ENCODE assay signal across 1 cellular context in the genomic region with DNA sequence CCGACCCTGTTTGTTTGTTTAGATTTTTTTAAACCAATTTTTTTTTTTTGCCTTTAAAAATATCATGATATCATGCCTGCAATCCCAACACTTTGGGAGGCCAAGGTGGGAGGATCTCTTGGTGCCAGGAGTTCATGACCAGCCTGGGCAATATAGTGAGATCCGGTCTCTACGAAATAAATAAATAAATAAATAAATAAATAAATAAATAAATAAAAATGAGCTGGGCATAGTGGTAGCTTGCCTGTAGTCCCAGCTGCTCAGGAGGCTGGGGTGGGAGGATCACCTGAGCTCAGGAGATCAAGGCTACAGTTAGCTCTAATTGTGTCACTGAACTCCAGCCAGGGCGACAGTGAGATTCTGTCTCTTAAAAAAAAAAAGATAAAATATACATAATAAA.
TF ChIP-seq lines count a peak whose summit lies in the region.

No MANE protein-coding gene starts in this region.

TF ChIP-seq in HEK293, 187 proteins besides CTCF, POLR2A, EP300 and RAD21 (continued from another document):
- TF ChIP-seq, protein P1, sequence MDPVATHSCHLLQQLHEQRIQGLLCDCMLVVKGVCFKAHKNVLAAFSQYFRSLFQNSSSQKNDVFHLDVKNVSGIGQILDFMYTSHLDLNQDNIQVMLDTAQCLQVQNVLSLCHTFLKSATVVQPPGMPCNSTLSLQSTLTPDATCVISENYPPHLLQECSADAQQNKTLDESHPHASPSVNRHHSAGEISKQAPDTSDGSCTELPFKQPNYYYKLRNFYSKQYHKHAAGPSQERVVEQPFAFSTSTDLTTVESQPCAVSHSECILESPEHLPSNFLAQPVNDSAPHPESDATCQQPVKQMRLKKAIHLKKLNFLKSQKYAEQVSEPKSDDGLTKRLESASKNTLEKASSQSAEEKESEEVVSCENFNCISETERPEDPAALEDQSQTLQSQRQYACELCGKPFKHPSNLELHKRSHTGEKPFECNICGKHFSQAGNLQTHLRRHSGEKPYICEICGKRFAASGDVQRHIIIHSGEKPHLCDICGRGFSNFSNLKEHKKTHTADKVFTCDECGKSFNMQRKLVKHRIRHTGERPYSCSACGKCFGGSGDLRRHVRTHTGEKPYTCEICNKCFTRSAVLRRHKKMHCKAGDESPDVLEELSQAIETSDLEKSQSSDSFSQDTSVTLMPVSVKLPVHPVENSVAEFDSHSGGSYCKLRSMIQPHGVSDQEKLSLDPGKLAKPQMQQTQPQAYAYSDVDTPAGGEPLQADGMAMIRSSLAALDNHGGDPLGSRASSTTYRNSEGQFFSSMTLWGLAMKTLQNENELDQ (tag by site-specific recombination; IDR thresholded peaks at IDR 0.05; ENCODE audit: low read depth) = no peak
- TF ChIP-seq SETDB1 (IDR thresholded peaks at IDR 0.05; ENCODE audit: insufficient read length, low read length) = no peak
- no peak for TF ChIP-seq MEIS1 (CRISPR knock-in tag; IDR thresholded peaks at IDR 0.05; ENCODE audit: borderline replicate concordance)
- no peak for TF ChIP-seq TRIM28 (IDR thresholded peaks at IDR 0.05; ENCODE audit: borderline replicate concordance, low read length)
- no peak for TF ChIP-seq SALL2 (tag by site-specific recombination; IDR thresholded peaks at IDR 0.05; ENCODE audit: borderline replicate concordance)
- no peak for TF ChIP-seq ZNF132 (tag by site-specific recombination; IDR thresholded peaks at IDR 0.05; ENCODE audit: borderline replicate concordance)
- TF ChIP-seq ZSCAN23 (tag by site-specific recombination; IDR thresholded peaks at IDR 0.05) = 0 out of 2 replicates have a peak, but pooled peaks have one; percentile 26
- no peak for TF ChIP-seq ZNF146 (tag by site-specific recombination; IDR thresholded peaks at IDR 0.05)
- no peak for TF ChIP-seq ZNF223 (tag by site-specific recombination; IDR thresholded peaks at IDR 0.05)
- no peak for TF ChIP-seq ZNF76 (tag by site-specific recombination; IDR thresholded peaks at IDR 0.05; ENCODE audit: borderline replicate concordance, low read depth)
- TF ChIP-seq MZF1 (tag by site-specific recombination; IDR thresholded peaks at IDR 0.05; ENCODE audit: borderline replicate concordance) = no peak
- TF ChIP-seq ZNF621 (tag by site-specific recombination; IDR thresholded peaks at IDR 0.05) = no peak
- no peak for TF ChIP-seq PRDM1 (tag by site-specific recombination; IDR thresholded peaks at IDR 0.05)
- TF ChIP-seq, protein P2, sequence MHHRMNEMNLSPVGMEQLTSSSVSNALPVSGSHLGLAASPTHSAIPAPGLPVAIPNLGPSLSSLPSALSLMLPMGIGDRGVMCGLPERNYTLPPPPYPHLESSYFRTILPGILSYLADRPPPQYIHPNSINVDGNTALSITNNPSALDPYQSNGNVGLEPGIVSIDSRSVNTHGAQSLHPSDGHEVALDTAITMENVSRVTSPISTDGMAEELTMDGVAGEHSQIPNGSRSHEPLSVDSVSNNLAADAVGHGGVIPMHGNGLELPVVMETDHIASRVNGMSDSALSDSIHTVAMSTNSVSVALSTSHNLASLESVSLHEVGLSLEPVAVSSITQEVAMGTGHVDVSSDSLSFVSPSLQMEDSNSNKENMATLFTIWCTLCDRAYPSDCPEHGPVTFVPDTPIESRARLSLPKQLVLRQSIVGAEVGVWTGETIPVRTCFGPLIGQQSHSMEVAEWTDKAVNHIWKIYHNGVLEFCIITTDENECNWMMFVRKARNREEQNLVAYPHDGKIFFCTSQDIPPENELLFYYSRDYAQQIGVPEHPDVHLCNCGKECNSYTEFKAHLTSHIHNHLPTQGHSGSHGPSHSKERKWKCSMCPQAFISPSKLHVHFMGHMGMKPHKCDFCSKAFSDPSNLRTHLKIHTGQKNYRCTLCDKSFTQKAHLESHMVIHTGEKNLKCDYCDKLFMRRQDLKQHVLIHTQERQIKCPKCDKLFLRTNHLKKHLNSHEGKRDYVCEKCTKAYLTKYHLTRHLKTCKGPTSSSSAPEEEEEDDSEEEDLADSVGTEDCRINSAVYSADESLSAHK (tag by site-specific recombination; IDR thresholded peaks at IDR 0.05) = no peak
- no peak for TF ChIP-seq ZIC2 (tag by site-specific recombination; IDR thresholded peaks at IDR 0.05)
- 0 out of 2 replicates have a peak, but pooled peaks have one; percentile 55 for TF ChIP-seq ZNF292 (tag by site-specific recombination; IDR thresholded peaks at IDR 0.05; ENCODE audit: borderline replicate concordance, low read depth)
- TF ChIP-seq TCF7L2 (IDR thresholded peaks at IDR 0.05; ENCODE audit: borderline replicate concordance, low read depth, low read length) = no peak
- TF ChIP-seq, protein P3, sequence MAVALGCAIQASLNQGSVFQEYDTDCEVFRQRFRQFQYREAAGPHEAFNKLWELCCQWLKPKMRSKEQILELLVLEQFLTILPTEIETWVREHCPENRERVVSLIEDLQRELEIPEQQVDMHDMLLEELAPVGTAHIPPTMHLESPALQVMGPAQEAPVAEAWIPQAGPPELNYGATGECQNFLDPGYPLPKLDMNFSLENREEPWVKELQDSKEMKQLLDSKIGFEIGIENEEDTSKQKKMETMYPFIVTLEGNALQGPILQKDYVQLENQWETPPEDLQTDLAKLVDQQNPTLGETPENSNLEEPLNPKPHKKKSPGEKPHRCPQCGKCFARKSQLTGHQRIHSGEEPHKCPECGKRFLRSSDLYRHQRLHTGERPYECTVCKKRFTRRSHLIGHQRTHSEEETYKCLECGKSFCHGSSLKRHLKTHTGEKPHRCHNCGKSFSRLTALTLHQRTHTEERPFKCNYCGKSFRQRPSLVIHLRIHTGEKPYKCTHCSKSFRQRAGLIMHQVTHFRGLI (tag by site-specific recombination; IDR thresholded peaks at IDR 0.05) = no peak
- no peak for TF ChIP-seq ZNF23 (tag by site-specific recombination; IDR thresholded peaks at IDR 0.05; ENCODE audit: borderline replicate concordance)
- TF ChIP-seq ZNF660 (tag by site-specific recombination; IDR thresholded peaks at IDR 0.05) = no peak
- TF ChIP-seq RBAK (tag by site-specific recombination; IDR thresholded peaks at IDR 0.05) = no peak
- no peak for TF ChIP-seq GLI2 (tag by site-specific recombination; IDR thresholded peaks at IDR 0.05; ENCODE audit: borderline replicate concordance, low read depth)
- TF ChIP-seq HOXA7 (CRISPR knock-in tag; IDR thresholded peaks at IDR 0.05; ENCODE audit: borderline replicate concordance) = no peak
- no peak for TF ChIP-seq KLF9 (tag by site-specific recombination; IDR thresholded peaks at IDR 0.05; ENCODE audit: low read depth)
- peak; percentile 42; the same call in 1 of the 2 replicates for TF ChIP-seq ZNF623 (tag by site-specific recombination; IDR thresholded peaks at IDR 0.05)
- no peak for TF ChIP-seq YY2 (tag by site-specific recombination; IDR thresholded peaks at IDR 0.05)
- TF ChIP-seq, protein P4, sequence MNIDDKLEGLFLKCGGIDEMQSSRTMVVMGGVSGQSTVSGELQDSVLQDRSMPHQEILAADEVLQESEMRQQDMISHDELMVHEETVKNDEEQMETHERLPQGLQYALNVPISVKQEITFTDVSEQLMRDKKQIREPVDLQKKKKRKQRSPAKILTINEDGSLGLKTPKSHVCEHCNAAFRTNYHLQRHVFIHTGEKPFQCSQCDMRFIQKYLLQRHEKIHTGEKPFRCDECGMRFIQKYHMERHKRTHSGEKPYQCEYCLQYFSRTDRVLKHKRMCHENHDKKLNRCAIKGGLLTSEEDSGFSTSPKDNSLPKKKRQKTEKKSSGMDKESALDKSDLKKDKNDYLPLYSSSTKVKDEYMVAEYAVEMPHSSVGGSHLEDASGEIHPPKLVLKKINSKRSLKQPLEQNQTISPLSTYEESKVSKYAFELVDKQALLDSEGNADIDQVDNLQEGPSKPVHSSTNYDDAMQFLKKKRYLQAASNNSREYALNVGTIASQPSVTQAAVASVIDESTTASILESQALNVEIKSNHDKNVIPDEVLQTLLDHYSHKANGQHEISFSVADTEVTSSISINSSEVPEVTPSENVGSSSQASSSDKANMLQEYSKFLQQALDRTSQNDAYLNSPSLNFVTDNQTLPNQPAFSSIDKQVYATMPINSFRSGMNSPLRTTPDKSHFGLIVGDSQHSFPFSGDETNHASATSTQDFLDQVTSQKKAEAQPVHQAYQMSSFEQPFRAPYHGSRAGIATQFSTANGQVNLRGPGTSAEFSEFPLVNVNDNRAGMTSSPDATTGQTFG (tag by site-specific recombination; IDR thresholded peaks at IDR 0.05; ENCODE audit: borderline replicate concordance) = no peak
- no peak for TF ChIP-seq ZNF776 (tag by site-specific recombination; IDR thresholded peaks at IDR 0.05; ENCODE audit: borderline replicate concordance)
- TF ChIP-seq SP3 (tag by site-specific recombination; IDR thresholded peaks at IDR 0.05) = no peak
- TF ChIP-seq, protein P5, sequence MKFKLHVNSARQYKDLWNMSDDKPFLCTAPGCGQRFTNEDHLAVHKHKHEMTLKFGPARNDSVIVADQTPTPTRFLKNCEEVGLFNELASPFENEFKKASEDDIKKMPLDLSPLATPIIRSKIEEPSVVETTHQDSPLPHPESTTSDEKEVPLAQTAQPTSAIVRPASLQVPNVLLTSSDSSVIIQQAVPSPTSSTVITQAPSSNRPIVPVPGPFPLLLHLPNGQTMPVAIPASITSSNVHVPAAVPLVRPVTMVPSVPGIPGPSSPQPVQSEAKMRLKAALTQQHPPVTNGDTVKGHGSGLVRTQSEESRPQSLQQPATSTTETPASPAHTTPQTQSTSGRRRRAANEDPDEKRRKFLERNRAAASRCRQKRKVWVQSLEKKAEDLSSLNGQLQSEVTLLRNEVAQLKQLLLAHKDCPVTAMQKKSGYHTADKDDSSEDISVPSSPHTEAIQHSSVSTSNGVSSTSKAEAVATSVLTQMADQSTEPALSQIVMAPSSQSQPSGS (tag by site-specific recombination; IDR thresholded peaks at IDR 0.05; ENCODE audit: low read depth) = no peak
- TF ChIP-seq ZNF248 (tag by site-specific recombination; IDR thresholded peaks at IDR 0.05) = no peak
- 0 out of 2 replicates have a peak, but pooled peaks have one; percentile 46 for TF ChIP-seq ZNF404 (tag by site-specific recombination; IDR thresholded peaks at IDR 0.05)
- TF ChIP-seq IKZF3 (tag by site-specific recombination; IDR thresholded peaks at IDR 0.05) = no peak
- TF ChIP-seq GLI4 (tag by site-specific recombination; IDR thresholded peaks at IDR 0.05) = no peak
- no peak for TF ChIP-seq ZBTB8A (tag by site-specific recombination; IDR thresholded peaks at IDR 0.05)
- TF ChIP-seq ZNF426 (tag by site-specific recombination; IDR thresholded peaks at IDR 0.05) = peak; percentile 59
- TF ChIP-seq ZNF140 (tag by site-specific recombination; IDR thresholded peaks at IDR 0.05) = peak; percentile 69
- TF ChIP-seq, protein P6, sequence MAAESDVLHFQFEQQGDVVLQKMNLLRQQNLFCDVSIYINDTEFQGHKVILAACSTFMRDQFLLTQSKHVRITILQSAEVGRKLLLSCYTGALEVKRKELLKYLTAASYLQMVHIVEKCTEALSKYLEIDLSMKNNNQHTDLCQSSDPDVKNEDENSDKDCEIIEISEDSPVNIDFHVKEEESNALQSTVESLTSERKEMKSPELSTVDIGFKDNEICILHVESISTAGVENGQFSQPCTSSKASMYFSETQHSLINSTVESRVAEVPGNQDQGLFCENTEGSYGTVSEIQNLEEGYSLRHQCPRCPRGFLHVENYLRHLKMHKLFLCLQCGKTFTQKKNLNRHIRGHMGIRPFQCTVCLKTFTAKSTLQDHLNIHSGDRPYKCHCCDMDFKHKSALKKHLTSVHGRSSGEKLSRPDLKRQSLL (tag by site-specific recombination; IDR thresholded peaks at IDR 0.05) = no peak
- no peak for TF ChIP-seq ZNF707 (tag by site-specific recombination; IDR thresholded peaks at IDR 0.05)
- TF ChIP-seq, protein P7, sequence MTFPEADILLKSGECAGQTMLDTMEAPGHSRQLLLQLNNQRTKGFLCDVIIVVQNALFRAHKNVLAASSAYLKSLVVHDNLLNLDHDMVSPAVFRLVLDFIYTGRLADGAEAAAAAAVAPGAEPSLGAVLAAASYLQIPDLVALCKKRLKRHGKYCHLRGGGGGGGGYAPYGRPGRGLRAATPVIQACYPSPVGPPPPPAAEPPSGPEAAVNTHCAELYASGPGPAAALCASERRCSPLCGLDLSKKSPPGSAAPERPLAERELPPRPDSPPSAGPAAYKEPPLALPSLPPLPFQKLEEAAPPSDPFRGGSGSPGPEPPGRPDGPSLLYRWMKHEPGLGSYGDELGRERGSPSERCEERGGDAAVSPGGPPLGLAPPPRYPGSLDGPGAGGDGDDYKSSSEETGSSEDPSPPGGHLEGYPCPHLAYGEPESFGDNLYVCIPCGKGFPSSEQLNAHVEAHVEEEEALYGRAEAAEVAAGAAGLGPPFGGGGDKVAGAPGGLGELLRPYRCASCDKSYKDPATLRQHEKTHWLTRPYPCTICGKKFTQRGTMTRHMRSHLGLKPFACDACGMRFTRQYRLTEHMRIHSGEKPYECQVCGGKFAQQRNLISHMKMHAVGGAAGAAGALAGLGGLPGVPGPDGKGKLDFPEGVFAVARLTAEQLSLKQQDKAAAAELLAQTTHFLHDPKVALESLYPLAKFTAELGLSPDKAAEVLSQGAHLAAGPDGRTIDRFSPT (tag by site-specific recombination; IDR thresholded peaks at IDR 0.05) = no peak
